In the genomic region with DNA sequence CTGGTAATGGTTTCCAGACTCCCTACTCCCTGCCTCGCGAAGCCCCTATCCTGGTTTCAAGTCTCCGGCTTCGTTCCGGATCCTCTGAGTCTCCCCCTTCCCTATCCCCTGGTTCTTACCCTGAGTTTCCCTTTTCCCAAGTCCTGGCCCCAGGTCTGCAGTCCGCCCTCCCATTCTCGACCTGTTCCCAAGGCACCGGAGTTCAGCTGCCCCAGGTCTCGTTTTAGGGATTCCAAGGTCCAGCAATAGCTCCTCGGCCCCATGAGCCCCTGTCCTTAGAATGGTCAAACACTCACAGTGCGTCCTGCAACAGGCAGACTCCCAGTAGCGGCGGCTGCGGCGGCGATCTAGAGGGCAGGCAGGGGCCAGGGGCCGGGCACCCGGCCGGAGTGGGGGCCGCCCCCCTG, we compare ENCODE assay signal across 8 cellular contexts. TPM values are rescaled to one million over a fixed set of nuclear protein-coding genes. Genes with fewer than 3 reads are reported as not detected.
DNase-seq lines count a peak whose midpoint lies in the region; ATAC-seq and TF ChIP-seq lines count a peak whose summit lies in the region.

No MANE protein-coding gene starts in this region.

- peaks cover 76% of the 10 kb centered on the region for H3K27me3 ChIP-seq in iPS-18a (ENCODE audit: control insufficient read depth, insufficient read depth, low read length)

- TF ChIP-seq CTCF in HFFc6 (IDR thresholded peaks at IDR 0.05): no peak

- H3K36me3 Mint-ChIP-seq in HFFc6 (ENCODE audit: low read depth): no peaks in the 10 kb centered on the region
- H3K36me3 Mint-ChIP-seq in activated naive CD8-positive, alpha-beta T cell treated with anti-CD3 and anti-CD28 coated beads, Interleukin-2, amount 50 U/mL, for 24 hours (ENCODE audit: low read depth): no peaks in the 10 kb centered on the region
- H3K36me3 Mint-ChIP-seq in stimulated activated naive B cell treated with anti-CD40 and anti-IgM and Interleukin-4, amounts not matched to agents 10 μg/mL and 1 μg/mL and 100 μg/mL, for 72 hours: no peaks in the 10 kb centered on the region

- no peak overlapping the region for H3K27ac ChIP-seq in iPS-18a (ENCODE audit: low read length)

- no peak overlapping the region for H3K9ac ChIP-seq in iPS-18a (ENCODE audit: low read length)

- H3K36me3 ChIP-seq in iPS-18a (ENCODE audit: control insufficient read depth, low read depth, low read length): no peaks in the 10 kb centered on the region

- peak overlapping the region; percentile 85 for H3K4me3 Mint-ChIP-seq in HFFc6
- H3K4me3 Mint-ChIP-seq in activated naive CD8-positive, alpha-beta T cell treated with anti-CD3 and anti-CD28 coated beads, Interleukin-2, amount 50 U/mL, for 24 hours: peak overlapping the region; percentile 55
- peak overlapping the region; percentile 74 to 83 for H3K4me3 Mint-ChIP-seq in stimulated activated naive B cell treated with anti-CD40 and anti-IgM and Interleukin-4, amounts not matched to agents 10 μg/mL and 1 μg/mL and 100 μg/mL, for 72 hours

- H3K27ac Mint-ChIP-seq in HFFc6: no peak overlapping the region
- H3K27ac Mint-ChIP-seq in activated naive CD8-positive, alpha-beta T cell treated with anti-CD3 and anti-CD28 coated beads, Interleukin-2, amount 50 U/mL, for 24 hours: no peak overlapping the region
- no peak overlapping the region for H3K27ac Mint-ChIP-seq in stimulated activated naive B cell treated with anti-CD40 and anti-IgM and Interleukin-4, amounts not matched to agents 10 μg/mL and 1 μg/mL and 100 μg/mL, for 72 hours

- peaks cover 49% of the 10 kb centered on the region for H3K4me1 Mint-ChIP-seq in HFFc6 (ENCODE audit: low read depth)
- peaks cover 20% of the 10 kb centered on the region for H3K4me1 Mint-ChIP-seq in activated naive CD8-positive, alpha-beta T cell treated with anti-CD3 and anti-CD28 coated beads, Interleukin-2, amount 50 U/mL, for 24 hours
- H3K4me1 Mint-ChIP-seq in stimulated activated naive B cell treated with anti-CD40 and anti-IgM and Interleukin-4, amounts not matched to agents 10 μg/mL and 1 μg/mL and 100 μg/mL, for 72 hours: peaks cover 13 to 30% of the 10 kb centered on the region in 2 donors

- DNase-seq in HFFc6: no peak
- DNase-seq in activated naive CD8-positive, alpha-beta T cell treated with anti-CD3 and anti-CD28 coated beads, Interleukin-2, amount 50 U/mL, for 24 hours: no peak
- DNase-seq in stimulated activated naive B cell treated with anti-CD40 and anti-IgM and Interleukin-4, amounts not matched to agents 10 μg/mL and 1 μg/mL and 100 μg/mL, for 72 hours: peak; percentile 10
- no peak for DNase-seq in stimulated activated CD4-positive, alpha-beta T cell treated with anti-CD3 and anti-CD28 coated beads, Interleukin-1b, Interleukin-23, amount 100 ng/mL, for 48 hours
- DNase-seq in CD1c-positive myeloid dendritic cell (ENCODE audit: extremely low spot score): no peak

- H3K4me3 ChIP-seq in iPS-18a (ENCODE audit: low read length): peak overlapping the region; percentile 70

- no peaks in the 10 kb centered on the region for H3K9me3 Mint-ChIP-seq in HFFc6
- H3K9me3 Mint-ChIP-seq in activated naive CD8-positive, alpha-beta T cell treated with anti-CD3 and anti-CD28 coated beads, Interleukin-2, amount 50 U/mL, for 24 hours: no peaks in the 10 kb centered on the region
- no peaks in the 10 kb centered on the region for H3K9me3 Mint-ChIP-seq in stimulated activated naive B cell treated with anti-CD40 and anti-IgM and Interleukin-4, amounts not matched to agents 10 μg/mL and 1 μg/mL and 100 μg/mL, for 72 hours

- ATAC-seq in activated naive CD8-positive, alpha-beta T cell treated with anti-CD3 and anti-CD28 coated beads, Interleukin-2, amount 50 U/mL, for 24 hours: no peak
- no peak for ATAC-seq in stimulated activated naive B cell treated with anti-CD40 and anti-IgM and Interleukin-4, amounts not matched to agents 10 μg/mL and 1 μg/mL and 100 μg/mL, for 72 hours (replicated peaks)
- ATAC-seq in HG03378 (IDR thresholded peaks at IDR 0.05; ENCODE audit: unreplicated experiment) (no peak), GM18868 (IDR thresholded peaks at IDR 0.05; ENCODE audit: unreplicated experiment) (no peak)

- H3K4me1 ChIP-seq in iPS-18a (ENCODE audit: control insufficient read depth, low read depth, low read length): no peaks in the 10 kb centered on the region

- peaks cover 14% of the 10 kb centered on the region for H3K27me3 Mint-ChIP-seq in HFFc6 (ENCODE audit: insufficient read depth)
- H3K27me3 Mint-ChIP-seq in activated naive CD8-positive, alpha-beta T cell treated with anti-CD3 and anti-CD28 coated beads, Interleukin-2, amount 50 U/mL, for 24 hours: peaks cover 38% of the 10 kb centered on the region
- peaks cover 47% of the 10 kb centered on the region in 2 donors for H3K27me3 Mint-ChIP-seq in stimulated activated naive B cell treated with anti-CD40 and anti-IgM and Interleukin-4, amounts not matched to agents 10 μg/mL and 1 μg/mL and 100 μg/mL, for 72 hours

- no peaks in the 10 kb centered on the region for H3K9me3 ChIP-seq in iPS-18a (ENCODE audit: control insufficient read depth, low read depth, low read length)

RNA-seq across cellular contexts. Expression of a gene that starts 0.3 kb away (rescaled TPM):
- under 1 TPM in 1 of 6 experiments, not detected in 5; 0.14 TPM for total RNA-seq in HFFc6 (2021; fragmentation: NEBNext Ultra II Directional; extraction: Animal tissue kit (Norgen Biotek cat#: 25700))

RNA-seq across cellular contexts. Expression of a gene that starts 4.3 kb away (rescaled TPM):
- total RNA-seq in HFFc6 (2021; fragmentation: NEBNext Ultra II Directional; extraction: Animal tissue kit (Norgen Biotek cat#: 25700)): 10 to 100 TPM; 67.2 to 83.6 (median 74.2) TPM

RNA-seq across cellular contexts. Expression of a gene that starts 14.9 kb away (rescaled TPM):
- under 1 TPM in 4 of 6 experiments, not detected in 2; 0.11 to 0.21 (median 0.16) TPM for total RNA-seq in HFFc6 (2021; fragmentation: NEBNext Ultra II Directional; extraction: Animal tissue kit (Norgen Biotek cat#: 25700))
